In genomic region chr6:153325661-153326060, GRCh38 we compare ENCODE assay signal across 9 cellular contexts.
"Had no signal": no experiment of that assay in that cellular context is flagged by ENCODE, and none has a peak within 500 bp of the region (broad histone marks: within the 10 kb centered on the region; RNA-seq: fewer than 3 reads in every experiment).

No MANE protein-coding gene starts in this region.

- H3K4me1 ChIP-seq: HAP-1 had no signal

- H3K4me3 Mint-ChIP-seq: GM23338, H9, HFFc6 had no signal

- H3K27ac ChIP-seq: GM23248 had no signal

- H3K4me2 ChIP-seq: GM23338 had no signal

- FAIRE-seq: H54 had no signal

- H3K36me3 ChIP-seq: HAP-1 had no signal

- ATAC-seq: GM23338 had no signal

- H3K4me3 ChIP-seq: GM23248, GM23338, HAP-1 had no signal

- H2AFZ ChIP-seq: GM23248, GM23338 had no signal

- H3K27ac Mint-ChIP-seq: GM23338, H9, HFFc6 had no signal

- H3K9ac ChIP-seq: GM23248 had no signal

- H3K9me3 ChIP-seq: HAP-1 had no signal

- DNase-seq: GM23248, GOT3, H7, H9, HCEC 1CT, HFFc6 had no signal

- H3K4me1 Mint-ChIP-seq: GM23338, H9 had no signal
